ENCODE assay signal across 28 cellular contexts in the genomic region with DNA sequence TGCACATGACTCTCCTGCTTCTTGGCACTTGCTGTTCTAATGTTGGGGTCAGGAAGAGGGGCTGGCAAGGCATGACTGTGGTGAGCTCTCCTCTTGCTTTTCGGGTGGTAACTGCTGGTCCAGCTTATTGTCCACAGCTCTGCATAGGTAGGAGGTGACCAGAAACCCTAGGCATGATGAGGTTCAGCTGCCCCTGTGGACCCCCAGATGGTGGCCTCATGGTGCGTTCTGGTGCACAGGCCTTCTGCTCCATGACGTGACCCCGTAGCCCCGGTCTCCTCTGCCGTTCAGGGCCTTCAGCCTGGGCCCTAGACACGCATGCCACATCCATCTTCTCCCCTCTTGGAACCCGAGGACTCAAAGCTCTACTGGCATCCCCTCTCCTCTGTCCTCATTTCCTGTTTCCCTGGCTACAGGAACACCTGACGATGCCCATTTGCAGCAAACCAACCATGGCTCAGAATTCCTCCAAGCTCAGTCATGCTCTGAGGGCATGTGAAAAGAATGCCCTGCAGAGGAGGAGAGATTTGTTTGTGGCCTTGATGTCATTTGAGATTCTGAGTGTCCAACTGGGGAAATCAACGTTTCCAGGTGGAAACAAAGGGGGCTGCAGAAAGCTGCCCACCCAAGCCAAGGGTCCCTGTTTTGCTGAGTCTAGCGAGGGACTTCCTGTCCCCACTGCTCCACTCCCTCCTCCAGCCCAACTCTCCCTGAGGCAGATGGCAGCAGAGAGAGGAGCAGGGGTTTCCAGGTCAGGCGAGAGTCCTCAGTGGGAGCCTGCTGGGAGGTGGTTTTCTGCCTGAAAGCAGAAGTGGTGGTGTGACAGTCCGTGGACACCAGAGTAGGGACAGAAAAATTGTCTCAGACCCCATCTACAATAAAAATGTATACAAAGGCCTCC.
A peak's percentile ranks its signal among the peaks of the same experiment; 100 is the strongest.
DNase-seq lines count a peak whose midpoint lies in the region; ATAC-seq, FAIRE-seq and TF ChIP-seq lines count a peak whose summit lies in the region.
"Had no signal": no experiment of that assay in that cellular context is flagged by ENCODE, and none has a peak within 500 bp of the region (broad histone marks: within the 10 kb centered on the region; RNA-seq: fewer than 3 reads in every experiment).

No MANE protein-coding gene starts in this region.

- H3K23ac ChIP-seq in IMR-90 (ENCODE audit: low read depth, low read length) = no peak overlapping the region

- no TSS peak for BruUV-seq in IMR-90 (replicated peaks; lab: Mats Ljungman, UMichigan)
- no TSS peak for BruUV-seq in GM12878 (replicated peaks; lab: Mats Ljungman, UMichigan)

- intact Hi-C loops in IMR-90 (cut with micrococcal nuclease) = no loop called here
- intact Hi-C loops in GM12878 (cut with micrococcal nuclease; ENCODE audit: unreplicated experiment) = no loop called here
- intact Hi-C loops in CD4-positive, alpha-beta memory T cell (cut with micrococcal nuclease) = no loop called here

- H4K5ac ChIP-seq in IMR-90 (ENCODE audit: low read depth, low read length) = no peak overlapping the region

- CTCF ChIA-PET in IMR-90 (lab: Yijun Ruan, JAX) (no interaction called here), GM12878 (lab: Yijun Ruan, JAX) (interaction anchor here (1.0 kb wide), 1 partner anchor 418 kb away, joined by 3 read pairs; no protein-coding TSS in a partner anchor)
- CTCF ChIA-PET in activated CD4-positive, alpha-beta memory T cell treated with anti-CD3 and anti-CD28 coated beads, Interleukin-2, amount 10 ng/mL, durations not matched to agents 7 days and 5 days (lab: Charles Lee) = interaction anchor here (1.0 to 1.3 kb wide), 2 partner anchors 418 to 1076 kb away, joined by 3 to 5 read pairs; no protein-coding TSS in a partner anchor
- CTCF ChIA-PET in CD4-positive, alpha-beta memory T cell (lab: Charles Lee; ENCODE audit: partially characterized antibody) = interaction anchor here (4.6 to 5.7 kb wide), 2 partner anchors 407 to 419 kb away, joined by 56 to 77 read pairs; no protein-coding TSS in a partner anchor

- H2AK5ac ChIP-seq in IMR-90 (ENCODE audit: low read depth, low read length) = no peak overlapping the region

- H3K14ac ChIP-seq in IMR-90 (replicated peaks; ENCODE audit: low read depth, low read length) = no peak overlapping the region

- H2BK5ac ChIP-seq in IMR-90 (ENCODE audit: low read depth, low read length, poor library complexity, severe bottlenecking) = no peak overlapping the region

- TF ChIP-seq CTCF in IMR-90 (conservative IDR thresholded peaks at IDR 0.05; ENCODE audit: low read depth, low read length) = no peak
- TF ChIP-seq CTCF in GM12878 (IDR thresholded peaks at IDR 0.05 in 2 of 3, conservative IDR thresholded peaks at IDR 0.05 in 1 of 3; ENCODE audit: control insufficient read depth in 2 of 3, extremely low read depth in 1 of 3, insufficient read depth in 1 of 3, low read depth in 3 of 3, low read length in 3 of 3) = no peak

- H3K4ac ChIP-seq in IMR-90 (ENCODE audit: low read depth, low read length) = no peak overlapping the region

- TF ChIP-seq EP300 in GM12878 (IDR thresholded peaks at IDR 0.05; ENCODE audit: borderline replicate concordance in 1 of 2, control insufficient read depth in 1 of 2, low read depth in 2 of 2, low read length in 2 of 2) = no peak

- POLR2A ChIA-PET in IMR-90 (lab: Charles Lee; ENCODE audit: unreplicated experiment) = no interaction called here
- POLR2A ChIA-PET in GM12878 (lab: Charles Lee) = no interaction called here
- POLR2A ChIA-PET in activated CD4-positive, alpha-beta memory T cell treated with anti-CD3 and anti-CD28 coated beads, Interleukin-2, amount 10 ng/mL, durations not matched to agents 7 days and 5 days (lab: Charles Lee) = interaction anchor here (0.7 kb wide), 2 partner anchors 10 to 670 kb away, joined by 3 read pairs; partner anchors contain the start of genes ASB7 and LINS1
- POLR2A ChIA-PET in CD4-positive, alpha-beta memory T cell (lab: Charles Lee; ENCODE audit: partially characterized antibody) = interaction anchor here (1.4 kb wide), 1 partner anchor 407 kb away, joined by 3 read pairs; no protein-coding TSS in a partner anchor

- no peaks in the 10 kb centered on the region for H3K79me2 ChIP-seq in GM12878 (ENCODE audit: control insufficient read depth, insufficient read depth, low read length)

- no peak for TF ChIP-seq RAD21 in IMR-90 (IDR thresholded peaks at IDR 0.05; ENCODE audit: low read length)
- no peak for TF ChIP-seq RAD21 in GM12878 (IDR thresholded peaks at IDR 0.05; ENCODE audit: insufficient read depth, low read depth, low read length)

- H3K36me3 ChIP-seq in IMR-90 (ENCODE audit: control insufficient read depth, insufficient read depth, low read length) (no peaks in the 10 kb centered on the region), GM12878 (ENCODE audit: control insufficient read depth in 2 of 2, insufficient read depth in 2 of 2, low read length in 1 of 2) (no peaks in the 10 kb centered on the region)
- H3K36me3 ChIP-seq in CD4-positive, alpha-beta memory T cell (ENCODE audit: insufficient read depth, low read length) = no peaks in the 10 kb centered on the region
- H3K36me3 ChIP-seq: BLaER1, colonic mucosa, left ventricle myocardium inferior had no signal

- no peak overlapping the region for H3K4me3 ChIP-seq in IMR-90 (ENCODE audit: insufficient read depth, low read depth, low read length)
- H3K4me3 ChIP-seq in GM12878 = no peak overlapping the region
- H3K4me3 ChIP-seq in CD4-positive, alpha-beta memory T cell (ENCODE audit: low read length in 2 of 2) = no peak overlapping the region
- H3K4me3 ChIP-seq: BLaER1, colonic mucosa, left ventricle myocardium inferior, mucosa of descending colon, PC-9, psoas muscle, skin epidermis had no signal

- H4K20me1 ChIP-seq in IMR-90 (ENCODE audit: insufficient read depth, low read length) (no peaks in the 10 kb centered on the region), GM12878 (ENCODE audit: control insufficient read depth, insufficient read depth) (no peaks in the 10 kb centered on the region)
- H4K20me1 ChIP-seq: BLaER1 had no signal

- dilution Hi-C loops in IMR-90 (cut with HindIII; ENCODE audit: low sequenced_read_pairs, unreplicated experiment) = no loop called here

- RAD21 ChIA-PET in GM12878 (lab: Charles Lee; ENCODE audit: unreplicated experiment) = interaction anchor here (1.1 kb wide), 1 partner anchor 407 kb away, joined by 3 read pairs; no protein-coding TSS in a partner anchor

- peak; percentile 65 for DNase-seq in 8988T
- no peak for DNase-seq in IMR-90
- DNase-seq in GM12878 (ENCODE audit: low read depth, low spot score) = no peak
- peak; percentile 92 for DNase-seq in kidney tubule cell (ENCODE audit: low spot score)
- no peak for DNase-seq in activated CD4-positive, alpha-beta memory T cell treated with anti-CD3 and anti-CD28 coated beads, Interleukin-2, amount 10 ng/mL, durations not matched to agents 7 days and 5 days
- DNase-seq in NCI-H526 treated with DMSO at 0.1 percent for 48 hours (lab: John Stamatoyannopoulos, UW) = no peak
- no peak for DNase-seq in CD4-positive, alpha-beta memory T cell
- DNase-seq: activated CD4-positive, alpha-beta T cell treated with anti-CD3 and anti-CD28 coated beads, Interleukin-2, amount 50 U/mL, for 1 hour; activated effector memory CD4-positive, alpha-beta T cell treated with anti-CD3 and anti-CD28 coated beads, Interleukin-2, amount 50 U/mL, for 16 hours; activated naive CD8-positive, alpha-beta T cell treated with anti-CD3 and anti-CD28 coated beads, Interleukin-2, amount 50 U/mL, for 24 hours; colonic mucosa; glutamatergic neuron; mucosa of descending colon; NCI-H1092 treated with DMSO at 0.1 percent for 48 hours; NCI-H2029; NCI-H345; NCI-H82; PC-9; psoas muscle; stimulated activated CD4-positive, alpha-beta T cell treated with anti-CD3 and anti-CD28 coated beads, Interleukin-1b, Interleukin-23, amount 100 ng/mL, for 48 hours; substantia nigra; T-helper 1 cell had no signal

- no peak overlapping the region for H3K27ac Mint-ChIP-seq in activated CD4-positive, alpha-beta memory T cell treated with anti-CD3 and anti-CD28 coated beads, Interleukin-2, amount 10 ng/mL, durations not matched to agents 7 days and 5 days
- H3K27ac Mint-ChIP-seq in CD4-positive, alpha-beta memory T cell = peak overlapping the region in 1 of 7 donors; percentile 35
- H3K27ac Mint-ChIP-seq: activated naive CD8-positive, alpha-beta T cell treated with anti-CD3 and anti-CD28 coated beads, Interleukin-2, amount 50 U/mL, for 24 hours had no signal

- H3K9me3 Mint-ChIP-seq in activated CD4-positive, alpha-beta memory T cell treated with anti-CD3 and anti-CD28 coated beads, Interleukin-2, amount 10 ng/mL, durations not matched to agents 7 days and 5 days = no peaks in the 10 kb centered on the region
- peaks cover 0 to 3% (median 0%) of the 10 kb centered on the region in 8 donors for H3K9me3 Mint-ChIP-seq in CD4-positive, alpha-beta memory T cell
- H3K9me3 Mint-ChIP-seq: activated naive CD8-positive, alpha-beta T cell treated with anti-CD3 and anti-CD28 coated beads, Interleukin-2, amount 50 U/mL, for 24 hours had no signal

- H2AK9ac ChIP-seq in IMR-90 (replicated peaks; ENCODE audit: low read depth, low read length, poor library complexity) = no peak overlapping the region

- FAIRE-seq in GM12878 (lab: Jason Lieb, UNC) = no peak

- no peak overlapping the region for H3K56ac ChIP-seq in IMR-90 (ENCODE audit: extremely low read depth, insufficient read depth, low read length)

- H2BK15ac ChIP-seq in IMR-90 (ENCODE audit: low read depth, low read length) = no peak overlapping the region

- no peak for TF ChIP-seq POLR2A in IMR-90 (IDR thresholded peaks at IDR 0.05; ENCODE audit: low read depth, low read length)
- no peak for TF ChIP-seq POLR2A in GM12878 (IDR thresholded peaks at IDR 0.05; ENCODE audit: low read depth, low read length)

- no peak overlapping the region for H4K91ac ChIP-seq in IMR-90 (ENCODE audit: insufficient read depth, low read depth, low read length)

- H2BK120ac ChIP-seq in IMR-90 (ENCODE audit: low read depth, low read length) = no peak overlapping the region

- no peak overlapping the region for H2BK20ac ChIP-seq in IMR-90 (ENCODE audit: low read depth, low read length)

- H4K8ac ChIP-seq in IMR-90 (ENCODE audit: low read depth in 2 of 2, low read length in 2 of 2) = no peak overlapping the region

- no peak overlapping the region for H3K4me3 Mint-ChIP-seq in activated CD4-positive, alpha-beta memory T cell treated with anti-CD3 and anti-CD28 coated beads, Interleukin-2, amount 10 ng/mL, durations not matched to agents 7 days and 5 days
- H3K4me3 Mint-ChIP-seq in CD4-positive, alpha-beta memory T cell = no peak overlapping the region
- H3K4me3 Mint-ChIP-seq: activated naive CD8-positive, alpha-beta T cell treated with anti-CD3 and anti-CD28 coated beads, Interleukin-2, amount 50 U/mL, for 24 hours; neural crest cell had no signal

- H3K27me3 ChIP-seq in IMR-90 (ENCODE audit: control insufficient read depth, insufficient read depth, low read length) = peaks cover 3% of the 10 kb centered on the region; the same call in 1 of the 2 replicates
- no peaks in the 10 kb centered on the region; a peak in 2 of 4 replicates for H3K27me3 ChIP-seq in GM12878 (replicated peaks in 1 of 2; ENCODE audit: control insufficient read depth in 2 of 2, insufficient read depth in 2 of 2, low read length in 1 of 2)
- H3K27me3 ChIP-seq in CD4-positive, alpha-beta memory T cell (ENCODE audit: insufficient read depth, low read length) = no peaks in the 10 kb centered on the region
- H3K27me3 ChIP-seq: BLaER1, colonic mucosa had no signal

- ATAC-seq in IMR-90 (ENCODE audit: low read depth) (no peak), GM12878 (no peak), GM18907 (IDR thresholded peaks at IDR 0.05; ENCODE audit: unreplicated experiment) (no peak)
- ATAC-seq: activated naive CD8-positive, alpha-beta T cell treated with anti-CD3 and anti-CD28 coated beads, Interleukin-2, amount 50 U/mL, for 24 hours; mucosa of descending colon; psoas muscle had no signal

- no peaks in the 10 kb centered on the region for H3K79me1 ChIP-seq in IMR-90 (ENCODE audit: low read depth in 1 of 2, low read length in 2 of 2)

- H3K9me1 ChIP-seq in IMR-90 (ENCODE audit: insufficient read depth, low read length) = no peaks in the 10 kb centered on the region

- in situ Hi-C loops in IMR-90 (cut with MboI; ENCODE audit: low sequenced_read_pairs) = loop anchor here (10.0 kb wide), 1 partner anchor 633 kb away; no protein-coding TSS in a partner anchor
- in situ Hi-C loops in GM12878 (cut with MboI) = loop anchor here (10.0 kb wide), 1 partner anchor 663 kb away; no protein-coding TSS in a partner anchor

- H3K27me3 Mint-ChIP-seq in activated CD4-positive, alpha-beta memory T cell treated with anti-CD3 and anti-CD28 coated beads, Interleukin-2, amount 10 ng/mL, durations not matched to agents 7 days and 5 days = peaks cover 8% of the 10 kb centered on the region
- H3K27me3 Mint-ChIP-seq in CD4-positive, alpha-beta memory T cell = peaks cover 2% of the 10 kb centered on the region in 2 donors
- H3K27me3 Mint-ChIP-seq: activated naive CD8-positive, alpha-beta T cell treated with anti-CD3 and anti-CD28 coated beads, Interleukin-2, amount 50 U/mL, for 24 hours had no signal

- H3K4me1 ChIP-seq in IMR-90 (ENCODE audit: control insufficient read depth, insufficient read depth, low read length) (no peaks in the 10 kb centered on the region), GM12878 (ENCODE audit: control insufficient read depth, insufficient read depth, low read length) (peaks cover 5% of the 10 kb centered on the region; the same call in 1 of the 2 replicates)
- peaks cover 10% of the 10 kb centered on the region for H3K4me1 ChIP-seq in CD4-positive, alpha-beta memory T cell (ENCODE audit: insufficient read depth, low read length)
- H3K4me1 ChIP-seq: psoas muscle had no signal

- H3K4me2 ChIP-seq in IMR-90 (ENCODE audit: low read depth, low read length) (no peak overlapping the region), GM12878 (ENCODE audit: control insufficient read depth, insufficient read depth) (no peak overlapping the region)
- H3K4me2 ChIP-seq: BLaER1, PC-9 had no signal

- H3K4me1 Mint-ChIP-seq in activated CD4-positive, alpha-beta memory T cell treated with anti-CD3 and anti-CD28 coated beads, Interleukin-2, amount 10 ng/mL, durations not matched to agents 7 days and 5 days = peaks cover 7% of the 10 kb centered on the region
- peaks cover 3 to 16% (median 10%) of the 10 kb centered on the region in 4 donors for H3K4me1 Mint-ChIP-seq in CD4-positive, alpha-beta memory T cell
- H3K4me1 Mint-ChIP-seq: neural crest cell had no signal

- H3K27ac ChIP-seq in IMR-90 (ENCODE audit: insufficient read depth, low read length) = no peak overlapping the region
- H3K27ac ChIP-seq in GM12878 (ENCODE audit: control insufficient read depth, insufficient read depth) = no peak overlapping the region
- H3K27ac ChIP-seq in CD4-positive, alpha-beta memory T cell (ENCODE audit: low read depth, low read length) = no peak overlapping the region
- H3K27ac ChIP-seq: BLaER1, colonic mucosa, left ventricle myocardium inferior, PC-9, psoas muscle, skin epidermis, VCaP had no signal

- no peaks in the 10 kb centered on the region for H3K9me3 ChIP-seq in IMR-90 (ENCODE audit: control insufficient read depth, insufficient read depth, low read length)
- no peaks in the 10 kb centered on the region for H3K9me3 ChIP-seq in GM12878 (replicated peaks; ENCODE audit: control insufficient read depth, insufficient read depth, low read length)
- no peaks in the 10 kb centered on the region for H3K9me3 ChIP-seq in CD4-positive, alpha-beta memory T cell (ENCODE audit: control insufficient read depth in 1 of 2, low read length in 2 of 2)
- H3K9me3 ChIP-seq: BLaER1, colonic mucosa, left ventricle myocardium inferior, mucosa of descending colon had no signal

- no peak overlapping the region for H3K18ac ChIP-seq in IMR-90 (ENCODE audit: low read depth, low read length)

- SMC1A ChIA-PET in GM12878 (lab: Charles Lee; ENCODE audit: uncharacterized antibody, unreplicated experiment) = interaction anchor here (0.6 kb wide), 1 partner anchor 332 kb away, joined by 3 read pairs; no protein-coding TSS in a partner anchor

- WGBS in IMR-90 (ENCODE audit: extremely low coverage in 2 of 2, insufficient read length in 1 of 2), 2 experiments = 100% methylated on average over 1 of the region's 13 CpGs; no CpG with 5 or more reads in 1 of the 2 experiments
- 54% methylated on average over 13 of the region's 13 CpGs for WGBS in GM12878 (ENCODE audit: insufficient coverage, insufficient replicate concordance, low lambda C conversion rate, missing lambda C conversion rate)

- H3K9ac ChIP-seq in IMR-90 (ENCODE audit: low read depth, low read length) = no peak overlapping the region
- H3K9ac ChIP-seq in GM12878 (ENCODE audit: control insufficient read depth, insufficient read depth, low read length) = no peak overlapping the region
- H3K9ac ChIP-seq: BLaER1 had no signal

- no peaks in the 10 kb centered on the region for H3K36me3 Mint-ChIP-seq in activated CD4-positive, alpha-beta memory T cell treated with anti-CD3 and anti-CD28 coated beads, Interleukin-2, amount 10 ng/mL, durations not matched to agents 7 days and 5 days (ENCODE audit: low read depth)
- peaks cover 0 to 1% of the 10 kb centered on the region in 2 donors for H3K36me3 Mint-ChIP-seq in CD4-positive, alpha-beta memory T cell

- peak overlapping the region; percentile 43 for H2AFZ ChIP-seq in IMR-90 (replicated peaks; ENCODE audit: low read length, poor library complexity)
- no peak overlapping the region for H2AFZ ChIP-seq in GM12878 (ENCODE audit: control insufficient read depth, low read depth, low read length)
- H2AFZ ChIP-seq: PC-9 had no signal

Comparison
In these comparisons a context has a peak if more than half of its experiments do, and no peak if none do; other contexts are left out.
1. DNase-seq: peak in 8988T (single experiment) and kidney tubule cell (single experiment); none in IMR-90 (single experiment), GM12878 (single experiment), activated CD4-positive, alpha-beta memory T cell treated with anti-CD3 and anti-CD28 coated beads, Interleukin-2, amount 10 ng/mL, durations not matched to agents 7 days and 5 days (single experiment), NCI-H526 treated with DMSO at 0.1 percent for 48 hours (single experiment) and CD4-positive, alpha-beta memory T cell (0 of 5).
2. POLR2A ChIA-PET loops: an anchor here in activated CD4-positive, alpha-beta memory T cell treated with anti-CD3 and anti-CD28 coated beads, Interleukin-2, amount 10 ng/mL, durations not matched to agents 7 days and 5 days (0.7 kb wide) and CD4-positive, alpha-beta memory T cell (1.4 kb wide); none called in IMR-90 and GM12878.